Comparison of ENCODE assay signal across 11 cellular contexts in genomic region chr6:75546401-75546800, GRCh38. TPM values are rescaled to one million over a fixed set of nuclear protein-coding genes. Genes with fewer than 3 reads are reported as not detected.
DNase-seq lines count a peak whose midpoint lies in the region; FAIRE-seq and TF ChIP-seq lines count a peak whose summit lies in the region.
"Had no signal": no experiment of that assay in that cellular context is flagged by ENCODE, and none has a peak within 500 bp of the region (broad histone marks: within the 10 kb centered on the region; RNA-seq: fewer than 3 reads in every experiment).

No MANE protein-coding gene starts in this region.

- POLR2A ChIA-PET in endothelial cell of umbilical vein (lab: Charles Lee) = no interaction called here

- H3K9me3 Mint-ChIP-seq in glutamatergic neuron (ENCODE audit: unreplicated experiment) = no peaks in the 10 kb centered on the region
- H3K9me3 Mint-ChIP-seq: CD4-positive, CD25-positive, alpha-beta regulatory T cell had no signal

- BruUV-seq in endothelial cell of umbilical vein (replicated peaks; lab: Mats Ljungman, UMichigan) = no TSS peak

- no peaks in the 10 kb centered on the region for H3K36me3 Mint-ChIP-seq in glutamatergic neuron (ENCODE audit: unreplicated experiment)
- H3K36me3 Mint-ChIP-seq: activated naive CD8-positive, alpha-beta T cell; CD4-positive, CD25-positive, alpha-beta regulatory T cell had no signal

- H3K4me1 ChIP-seq in endothelial cell of umbilical vein (ENCODE audit: control insufficient read depth, extremely low read depth, insufficient read depth, low read length) (no peaks in the 10 kb centered on the region), prostate gland (replicated peaks) (no peaks in the 10 kb centered on the region)

- H3K4me3 ChIP-seq in endothelial cell of umbilical vein (replicated peaks in 1 of 3; ENCODE audit: insufficient read depth in 1 of 3, low read depth in 1 of 3, low read length in 3 of 3) (no peak overlapping the region), prostate gland (no peak overlapping the region)

- H3K4me1 Mint-ChIP-seq in glutamatergic neuron (ENCODE audit: low read depth, unreplicated experiment) = no peaks in the 10 kb centered on the region

- dilution Hi-C loops in endothelial cell of umbilical vein (cut with MboI; ENCODE audit: extremely low pct_ligation_motif_present, low sequenced_read_pairs) = loop anchor here (25.0 kb wide), 1 partner anchor 234 kb away; no protein-coding TSS in a partner anchor

- peak; percentile 18 for DNase-seq in NCI-H748 (lab: John Stamatoyannopoulos, UW; ENCODE audit: unreplicated experiment)
- no peak for DNase-seq in NCI-H748 treated with DMSO at 0.1 percent for 48 hours (lab: John Stamatoyannopoulos, UW)
- peak; percentile 9 for DNase-seq in NCI-H460 (ENCODE audit: extremely low read depth, low read depth)
- DNase-seq in endothelial cell of umbilical vein (ENCODE audit: low read depth, low spot score) = peak; percentile 38
- peak; percentile 20 for DNase-seq in stromal cell of bone marrow (ENCODE audit: low read depth)
- no peak for DNase-seq in prostate gland (ENCODE audit: low spot score)
- DNase-seq in glutamatergic neuron = no peak
- DNase-seq in OCI-M2 (lab: John Stamatoyannopoulos, UW; ENCODE audit: unreplicated experiment) = no peak
- DNase-seq: stimulated activated CD4-positive, alpha-beta T cell treated with anti-CD3 and anti-CD28 coated beads, Interleukin-15, amount 100 ng/mL, for 24 hours had no signal

- no peak for FAIRE-seq in endothelial cell of umbilical vein (lab: Jason Lieb, UNC)

- no peaks in the 10 kb centered on the region for H3K27me3 ChIP-seq in endothelial cell of umbilical vein (ENCODE audit: control insufficient read depth in 2 of 2, insufficient read depth in 2 of 2, low read length in 2 of 2)
- no peaks in the 10 kb centered on the region for H3K27me3 ChIP-seq in prostate gland (replicated peaks; ENCODE audit: insufficient read depth)

- H3K9me3 ChIP-seq in endothelial cell of umbilical vein (replicated peaks; ENCODE audit: control insufficient read depth, insufficient read depth, low read length) (no peaks in the 10 kb centered on the region), prostate gland (no peaks in the 10 kb centered on the region)

- CTCF ChIA-PET in endothelial cell of umbilical vein (lab: Charles Lee) = interaction anchor here (0.5 to 3.0 kb wide), 17 partner anchors 8 to 337 kb away, joined by 3 to 20 read pairs (median 4); partner anchors contain the start of gene COX7A2

- H3K9me1 ChIP-seq in endothelial cell of umbilical vein (replicated peaks; ENCODE audit: control insufficient read depth, extremely low read depth, insufficient read depth, low read length) = no peaks in the 10 kb centered on the region

- TF ChIP-seq CTCF in endothelial cell of umbilical vein (IDR thresholded peaks at IDR 0.05; ENCODE audit: extremely low read depth in 1 of 2, insufficient read depth in 1 of 2, low read depth in 1 of 2, low read length in 2 of 2) (no peak), prostate gland (IDR thresholded peaks at IDR 0.05) (no peak), glutamatergic neuron (IDR thresholded peaks at IDR 0.05; ENCODE audit: partially characterized antibody, unreplicated experiment) (no peak)

- H3K27ac Mint-ChIP-seq in glutamatergic neuron (ENCODE audit: unreplicated experiment) = no peak overlapping the region
- H3K27ac Mint-ChIP-seq: activated naive CD8-positive, alpha-beta T cell; CD4-positive, CD25-positive, alpha-beta regulatory T cell had no signal

- no peaks in the 10 kb centered on the region for H3K79me2 ChIP-seq in endothelial cell of umbilical vein (ENCODE audit: control insufficient read depth, insufficient read depth, low read length)

- no peak overlapping the region for H3K4me2 ChIP-seq in endothelial cell of umbilical vein (ENCODE audit: insufficient read depth, low read length)

- H3K9ac ChIP-seq in endothelial cell of umbilical vein (replicated peaks; ENCODE audit: extremely low read depth, insufficient read depth, low read length) = no peak overlapping the region

- no peaks in the 10 kb centered on the region for H4K20me1 ChIP-seq in endothelial cell of umbilical vein (replicated peaks; ENCODE audit: control insufficient read depth, extremely low read depth, insufficient read depth, low read length)

- H3K4me3 Mint-ChIP-seq in glutamatergic neuron (ENCODE audit: unreplicated experiment) = no peak overlapping the region
- H3K4me3 Mint-ChIP-seq: activated naive CD8-positive, alpha-beta T cell; CD4-positive, CD25-positive, alpha-beta regulatory T cell had no signal

- H3K27ac ChIP-seq in endothelial cell of umbilical vein (ENCODE audit: insufficient read depth, low read depth, low read length) = no peak overlapping the region
- H3K27ac ChIP-seq in prostate gland = no peak overlapping the region

- TF ChIP-seq POLR2A in endothelial cell of umbilical vein (IDR thresholded peaks at IDR 0.05; ENCODE audit: low read depth, low read length) = no peak
- TF ChIP-seq POLR2A in prostate gland (IDR thresholded peaks at IDR 0.05) = no peak

- intact Hi-C loops in endothelial cell of umbilical vein (cut with micrococcal nuclease) = loop anchor here (1.0 to 5.0 kb wide), 3 partner anchors 249 to 334 kb away; partner anchors contain the start of gene COX7A2
- intact Hi-C loops in prostate gland (cut with DNase I) = no loop called here

- no peaks in the 10 kb centered on the region for H3K27me3 Mint-ChIP-seq in glutamatergic neuron (ENCODE audit: unreplicated experiment)
- H3K27me3 Mint-ChIP-seq: activated naive CD8-positive, alpha-beta T cell had no signal

- WGBS in prostate gland = 22% methylated on average over 2 of the region's 2 CpGs

- H3K36me3 ChIP-seq in endothelial cell of umbilical vein (ENCODE audit: control insufficient read depth in 2 of 2, extremely low read depth in 1 of 2, insufficient read depth in 2 of 2, low read length in 2 of 2) (no peaks in the 10 kb centered on the region), prostate gland (no peaks in the 10 kb centered on the region)

- H2AFZ ChIP-seq in endothelial cell of umbilical vein (ENCODE audit: low read depth, low read length) = peak overlapping the region; percentile 43

TF ChIP-seq in endothelial cell of umbilical vein, 7 proteins besides CTCF, POLR2A, EP300 and RAD21:
- TF ChIP-seq GATA2 (IDR thresholded peaks at IDR 0.05; ENCODE audit: insufficient read depth, insufficient read length, low read depth, low read length) (no peak), FOS (IDR thresholded peaks at IDR 0.05; ENCODE audit: borderline replicate concordance, insufficient read depth, low read length) (no peak), MYC (IDR thresholded peaks at IDR 0.05; ENCODE audit: low read depth, low read length) (no peak), JUN (IDR thresholded peaks at IDR 0.05; ENCODE audit: borderline replicate concordance, insufficient read depth, insufficient read length, low read depth) (no peak), POLR2AphosphoS5 (IDR thresholded peaks at IDR 0.05; ENCODE audit: insufficient read depth, low read depth, low read length) (no peak), MAX (IDR thresholded peaks at IDR 0.05; ENCODE audit: insufficient read depth, insufficient read length) (no peak)

RNA-seq across cellular contexts. Expression of gene FILIP1, which starts 52.8 kb away (rescaled TPM):
- total RNA-seq in NCI-H460 (2014; rRNA removed; shearing (Covaris generic)) = 0.06 TPM in 1 of 2 replicates, not detected in the other
- not detected in 2 replicates for polyA plus RNA-seq in NCI-H460 (2014; cell fraction: nucleus; rRNA removed)
- total RNA-seq in endothelial cell of umbilical vein (12.6 and 13.7 TPM in 2 replicates), prostate gland (1 to 10 TPM; 2.1 to 3.3 TPM), glutamatergic neuron (ENCODE audit: unreplicated experiment) (0.69 TPM)
- 2.8 and 2.9 TPM in 2 replicates for polyA plus RNA-seq in endothelial cell of umbilical vein
- 3.2 and 4.0 TPM in 2 replicates for polyA plus RNA-seq in endothelial cell of umbilical vein (2011; cell fraction: cytosol; rRNA removed)
- 3.5 and 4.5 TPM in 2 replicates for polyA plus RNA-seq in endothelial cell of umbilical vein (2011; cell fraction: nucleus; rRNA removed)
- polyA plus RNA-seq in endothelial cell of umbilical vein (2012) = 3.4 and 4.2 TPM in 2 replicates
- 4.7 and 5.0 TPM in 2 replicates for polyA minus RNA-seq in endothelial cell of umbilical vein
- polyA minus RNA-seq in endothelial cell of umbilical vein (2011; cell fraction: cytosol; rRNA and poly(A)+ RNA removed) = not detected
- 3.9 and 6.3 TPM in 2 replicates for polyA minus RNA-seq in endothelial cell of umbilical vein (2011; cell fraction: nucleus; rRNA and poly(A)+ RNA removed)
- total RNA-seq: CD4-positive, CD25-positive, alpha-beta regulatory T cell had no signal

RNA-seq across cellular contexts. Expression of gene SENP6, which starts 55.3 kb away (rescaled TPM):
- total RNA-seq in NCI-H460 (2014; rRNA removed; shearing (Covaris generic)) = 73.5 and 86.9 TPM in 2 replicates
- polyA plus RNA-seq in NCI-H460 (2014; cell fraction: nucleus; rRNA removed) = 42.6 and 67.0 TPM in 2 replicates
- total RNA-seq in endothelial cell of umbilical vein (97.7 and 99.1 TPM in 2 replicates), prostate gland (10 to 100 TPM; 71.5 to 99.5 TPM), glutamatergic neuron (ENCODE audit: unreplicated experiment) (113 TPM)
- polyA plus RNA-seq in endothelial cell of umbilical vein = 7.8 and 11.5 TPM in 2 replicates
- polyA plus RNA-seq in endothelial cell of umbilical vein (2011; cell fraction: cytosol; rRNA removed) = 20.6 TPM in 2 replicates
- polyA plus RNA-seq in endothelial cell of umbilical vein (2011; cell fraction: nucleus; rRNA removed) = 72.7 and 103 TPM in 2 replicates
- 40.2 and 54.0 TPM in 2 replicates for polyA plus RNA-seq in endothelial cell of umbilical vein (2012)
- polyA minus RNA-seq in endothelial cell of umbilical vein = 25.0 and 25.3 TPM in 2 replicates
- polyA minus RNA-seq in endothelial cell of umbilical vein (2011; cell fraction: cytosol; rRNA and poly(A)+ RNA removed) = 23.7 TPM
- 113 and 147 TPM in 2 replicates for polyA minus RNA-seq in endothelial cell of umbilical vein (2011; cell fraction: nucleus; rRNA and poly(A)+ RNA removed)

Comparison
In these comparisons a context has a peak if more than half of its experiments do, and no peak if none do; other contexts are left out.
1. DNase-seq: peak in NCI-H748 (single experiment), NCI-H460 (single experiment), endothelial cell of umbilical vein (single experiment) and stromal cell of bone marrow (single experiment); none in NCI-H748 treated with DMSO at 0.1 percent for 48 hours (single experiment), prostate gland (single experiment), glutamatergic neuron (single experiment) and OCI-M2 (single experiment).